ENCODE assay signal across 9 cellular contexts in genomic region chr2:38835015-38835601, GRCh38. TPM values are rescaled to one million over a fixed set of nuclear protein-coding genes. Genes with fewer than 3 reads are reported as not detected.
A peak's percentile ranks its signal among the peaks of the same experiment; 100 is the strongest.
DNase-seq lines count a peak whose midpoint lies in the region; ATAC-seq and TF ChIP-seq lines count a peak whose summit lies in the region.
"Had no signal": no experiment of that assay in that cellular context is flagged by ENCODE, and none has a peak within 500 bp of the region (broad histone marks: within the 10 kb centered on the region; RNA-seq: fewer than 3 reads in every experiment).

No MANE protein-coding gene starts in this region.

- H3K27me3 ChIP-seq in CD4-positive, alpha-beta T cell (ENCODE audit: control insufficient read depth, insufficient read depth, low read length) = no peaks in the 10 kb centered on the region
- no peaks in the 10 kb centered on the region for H3K27me3 ChIP-seq in SU-DHL-6 (ENCODE audit: low read length)

- no peak overlapping the region for H3K27ac ChIP-seq in CD4-positive, alpha-beta T cell (ENCODE audit: low read depth, low read length)
- no peak overlapping the region for H3K27ac ChIP-seq in SU-DHL-6 (ENCODE audit: low read depth, low read length)

- H3K36me3 Mint-ChIP-seq in CD4-positive, alpha-beta T cell (ENCODE audit: low read depth) = peaks cover 41% of the 10 kb centered on the region
- H3K36me3 Mint-ChIP-seq in HFFc6 (ENCODE audit: low read depth) = peaks cover 9% of the 10 kb centered on the region; the same call in 1 of the 2 replicates

- H3K4me2 ChIP-seq in SU-DHL-6 (ENCODE audit: low read depth, low read length, poor library complexity, severe bottlenecking) = no peak overlapping the region

- CTCF ChIA-PET in CD4-positive, alpha-beta T cell (lab: Charles Lee) = no interaction called here

- DNase-seq in CD4-positive, alpha-beta T cell = no peak
- DNase-seq in HFFc6 = peak; percentile 37
- DNase-seq in iris pigment epithelial cell (ENCODE audit: low read depth) = peak; percentile 31
- DNase-seq in RKO (ENCODE audit: low spot score) = no peak
- DNase-seq in AG08396 (ENCODE audit: low spot score) = no peak
- no peak for DNase-seq in D341Med (ENCODE audit: low spot score)

- no peaks in the 10 kb centered on the region for H3K9me2 ChIP-seq in SU-DHL-6 (replicated peaks; ENCODE audit: insufficient read depth, low read length)

- H3K36me3 ChIP-seq in SU-DHL-6 (ENCODE audit: low read length) = no peaks in the 10 kb centered on the region; the same call in 1 of the 2 replicates

- H3K4me1 Mint-ChIP-seq in CD4-positive, alpha-beta T cell (ENCODE audit: low read depth) = no peaks in the 10 kb centered on the region
- no peaks in the 10 kb centered on the region for H3K4me1 Mint-ChIP-seq in HFFc6 (ENCODE audit: low read depth)

- no peak overlapping the region for H3K27ac Mint-ChIP-seq in CD4-positive, alpha-beta T cell
- no peak overlapping the region for H3K27ac Mint-ChIP-seq in HFFc6

- H3K4me3 Mint-ChIP-seq in CD4-positive, alpha-beta T cell = no peak overlapping the region
- H3K4me3 Mint-ChIP-seq in HFFc6 = no peak overlapping the region

- ATAC-seq in CD4-positive, alpha-beta T cell (ENCODE audit: poor library complexity) = no peak
- ATAC-seq in HG03159 (IDR thresholded peaks at IDR 0.05; ENCODE audit: unreplicated experiment) = no peak

- H4K20me1 ChIP-seq in SU-DHL-6 (ENCODE audit: low read depth, low read length) = no peaks in the 10 kb centered on the region

- H3K79me2 ChIP-seq in SU-DHL-6 (ENCODE audit: insufficient read depth, low read length) = no peaks in the 10 kb centered on the region

- no peaks in the 10 kb centered on the region for H3K27me3 Mint-ChIP-seq in CD4-positive, alpha-beta T cell
- no peaks in the 10 kb centered on the region for H3K27me3 Mint-ChIP-seq in HFFc6 (ENCODE audit: insufficient read depth)

- H3F3A ChIP-seq in SU-DHL-6 (ENCODE audit: insufficient read depth) = no peaks in the 10 kb centered on the region

- H3K9me3 Mint-ChIP-seq in CD4-positive, alpha-beta T cell = no peaks in the 10 kb centered on the region
- H3K9me3 Mint-ChIP-seq in HFFc6 = no peaks in the 10 kb centered on the region

- H3K4me3 ChIP-seq in SU-DHL-6 (ENCODE audit: insufficient read depth, low read length, poor library complexity, severe bottlenecking) = no peak overlapping the region
- H3K4me3 ChIP-seq: lung had no signal

- no peaks in the 10 kb centered on the region for H3K9me3 ChIP-seq in CD4-positive, alpha-beta T cell (ENCODE audit: control insufficient read depth, low read length)
- H3K9me3 ChIP-seq in SU-DHL-6 (ENCODE audit: insufficient read depth, low read length) = no peaks in the 10 kb centered on the region

- no peak overlapping the region for H3K9ac ChIP-seq in SU-DHL-6 (ENCODE audit: low read length)

- intact Hi-C loops in CD4-positive, alpha-beta T cell (cut with DNase I, micrococcal nuclease) = loop anchor here (5.0 to 10.0 kb wide), 2 partner anchors 250 to 298 kb away; no protein-coding TSS in a partner anchor

- TF ChIP-seq CTCF in CD4-positive, alpha-beta T cell (IDR thresholded peaks at IDR 0.05) = peak; percentile 46
- TF ChIP-seq CTCF in HFFc6 (IDR thresholded peaks at IDR 0.05) = peak; percentile 77
- TF ChIP-seq CTCF in SU-DHL-6 (IDR thresholded peaks at IDR 0.05; ENCODE audit: insufficient read depth, low read length, poor library complexity, severe bottlenecking) = peak; percentile 51

- POLR2A ChIA-PET in CD4-positive, alpha-beta T cell (lab: Charles Lee) = interaction anchor here (0.9 kb wide), 1 partner anchor 84 kb away, joined by 3 read pairs; the partner anchor contains the start of gene SRSF7

- H2AFZ ChIP-seq in SU-DHL-6 (ENCODE audit: low read depth, low read length, severe bottlenecking) = no peak overlapping the region

RNA-seq across cellular contexts. Expression of gene DHX57, which starts 40.6 kb away (rescaled TPM):
- 10 to 100 TPM; 13.9 to 14.1 TPM for total RNA-seq in CD4-positive, alpha-beta T cell
- 10 to 100 TPM; 16.4 to 24.1 (median 20.4) TPM for total RNA-seq in HFFc6 (2021; fragmentation: NEBNext Ultra II Directional; extraction: Animal tissue kit (Norgen Biotek cat#: 25700))

RNA-seq across cellular contexts. Expression of gene MORN2, which starts 40.7 kb away (rescaled TPM):
- 1 to 10 TPM; 2.1 to 2.6 TPM for total RNA-seq in CD4-positive, alpha-beta T cell
- total RNA-seq in HFFc6 (2021; fragmentation: NEBNext Ultra II Directional; extraction: Animal tissue kit (Norgen Biotek cat#: 25700)) = 10 to 100 TPM; 15.1 to 23.0 (median 19.4) TPM

RNA-seq across cellular contexts. Expression of gene ARHGEF33, which starts 54.6 kb away (rescaled TPM):
- total RNA-seq in CD4-positive, alpha-beta T cell = not detected
- under 1 TPM; 0.08 to 0.78 (median 0.21) TPM for total RNA-seq in HFFc6 (2021; fragmentation: NEBNext Ultra II Directional; extraction: Animal tissue kit (Norgen Biotek cat#: 25700))

RNA-seq across cellular contexts. Expression of gene GEMIN6, which starts 57.1 kb away (rescaled TPM):
- total RNA-seq in CD4-positive, alpha-beta T cell = 1 to 10 TPM; 1.2 to 2.1 TPM
- 10 to 100 TPM; 17.0 to 23.2 (median 20.1) TPM for total RNA-seq in HFFc6 (2021; fragmentation: NEBNext Ultra II Directional; extraction: Animal tissue kit (Norgen Biotek cat#: 25700))

Comparison
In these comparisons a context has a peak if more than half of its experiments do, and no peak if none do; other contexts are left out.
1. DNase-seq: peak in HFFc6 (single experiment) and iris pigment epithelial cell (single experiment); none in CD4-positive, alpha-beta T cell (0 of 10), RKO (single experiment), AG08396 (single experiment) and D341Med (single experiment).
2. RNA of gene MORN2, which starts 40.7 kb away (total RNA-seq): 15.1 to 23.0 TPM in HFFc6; 2.1 to 2.6 TPM in CD4-positive, alpha-beta T cell; every median in the first group is over 4 times any median in the second.
3. Peak in every context shown above with its lines, with median percentiles within 50 percentile points of each other: CTCF ChIP-seq.